34 cellular contexts compared by ENCODE assay signal in genomic region chr4:8848507-8849265, GRCh38. TPM values are rescaled to one million over a fixed set of nuclear protein-coding genes. Genes with fewer than 3 reads are reported as not detected.
DNase-seq lines count a peak whose midpoint lies in the region; ATAC-seq and TF ChIP-seq lines count a peak whose summit lies in the region.
"Had no signal": no experiment of that assay in that cellular context is flagged by ENCODE, and none has a peak within 500 bp of the region (broad histone marks: within the 10 kb centered on the region; RNA-seq: fewer than 3 reads in every experiment).

No MANE protein-coding gene starts in this region.

- H3K36me3 ChIP-seq in right atrium auricular region (no peaks in the 10 kb centered on the region), endodermal cell (ENCODE audit: control insufficient read depth, insufficient read depth, low read length) (no peaks in the 10 kb centered on the region), stomach (no peaks in the 10 kb centered on the region)
- H3K36me3 ChIP-seq: adrenal gland; BLaER1 treated with 17β-estradiol and CSF1 and Interleukin-3, amounts not matched to agents 10 nM and 100 nM; esophagus muscularis mucosa had no signal

- peaks cover 0 to 16% of the 10 kb centered on the region in 2 donors for H3K9me3 ChIP-seq in right atrium auricular region
- H3K9me3 ChIP-seq in endodermal cell (ENCODE audit: control insufficient read depth, low read length): peaks cover 3% of the 10 kb centered on the region
- H3K9me3 ChIP-seq in stomach: peaks cover 3 to 23% (median 20%) of the 10 kb centered on the region in 4 donors
- H3K9me3 ChIP-seq: adrenal gland had no signal

- no peaks in the 10 kb centered on the region for H3K27me3 ChIP-seq in right atrium auricular region
- H3K27me3 ChIP-seq in endodermal cell (ENCODE audit: control insufficient read depth, insufficient read depth, low read length, poor library complexity, severe bottlenecking): peaks cover 57% of the 10 kb centered on the region
- H3K27me3 ChIP-seq in stomach: peaks cover 3 to 98% (median 23%) of the 10 kb centered on the region in 3 donors
- H3K27me3 ChIP-seq: foreskin keratinocyte had no signal

- H3K27ac Mint-ChIP-seq in endodermal cell: no peak overlapping the region
- H3K27ac Mint-ChIP-seq: activated CD4-positive, alpha-beta T cell treated with anti-CD3 and anti-CD28 coated beads, Interleukin-2, amount 10 ng/mL, durations not matched to agents 24 days and 14 days; activated T-cell treated with anti-CD3 and anti-CD28 coated beads, Interleukin-2, amount 50 U/mL, for 72 hours; dendritic cell treated with granulocyte-macrophage colony-stimulating factor and Interleukin-4, amounts not matched to agents 40 ng/mL and 50 ng/mL, for 4 days; natural killer cell treated with Interleukin-12 subunit alpha and Interleukin-12 subunit beta and Interleukin-15 and Interleukin-18, amount 100 ng/mL, for 72 hours; stimulated activated naive CD8-positive, alpha-beta T cell treated with anti-CD3 and anti-CD28 coated beads, Interleukin-15, Interleukin-2, amounts not matched to agents 100 ng/mL and 50 ng/mL, for 24 hours had no signal

- H3K36me3 Mint-ChIP-seq in endodermal cell (ENCODE audit: low read depth): no peaks in the 10 kb centered on the region
- H3K36me3 Mint-ChIP-seq: natural killer cell treated with Interleukin-12 subunit alpha and Interleukin-12 subunit beta and Interleukin-15 and Interleukin-18, amount 100 ng/mL, for 72 hours had no signal

- 83 to 88% methylated on average over 5 to 14 of the region's 14 CpGs for WGBS in endodermal cell (ENCODE audit: insufficient coverage in 1 of 2, insufficient read length in 1 of 2), 2 experiments
- WGBS in stomach, 5 donors: 54 to 64% (median 61%) methylated on average over 12 to 14 of the region's 14 CpGs

- H3K27ac ChIP-seq in right atrium auricular region: no peak overlapping the region
- no peak overlapping the region for H3K27ac ChIP-seq in endodermal cell (ENCODE audit: low read depth, low read length)
- H3K27ac ChIP-seq in stomach: no peak overlapping the region
- H3K27ac ChIP-seq: adrenal gland; BLaER1 treated with 17β-estradiol and CSF1 and Interleukin-3, amounts not matched to agents 10 nM and 100 nM; esophagus muscularis mucosa; foreskin keratinocyte had no signal

- H3K27me3 Mint-ChIP-seq in endodermal cell (ENCODE audit: insufficient read depth): peaks cover 30% of the 10 kb centered on the region

- TF ChIP-seq CTCF in right atrium auricular region (IDR thresholded peaks at IDR 0.05): no peak
- TF ChIP-seq CTCF in endodermal cell (conservative IDR thresholded peaks at IDR 0.05): no peak
- TF ChIP-seq CTCF in stomach (IDR thresholded peaks at IDR 0.05): no peak

- H3K9ac ChIP-seq in endodermal cell (ENCODE audit: extremely low read depth, low read length, poor library complexity, severe bottlenecking): no peak overlapping the region
- H3K9ac ChIP-seq: BLaER1 treated with 17β-estradiol and CSF1 and Interleukin-3, amounts not matched to agents 10 nM and 100 nM had no signal

- no peak overlapping the region for H3K4me3 ChIP-seq in right atrium auricular region
- no peak overlapping the region for H3K4me3 ChIP-seq in endodermal cell (ENCODE audit: low read length)
- no peak overlapping the region for H3K4me3 ChIP-seq in stomach
- H3K4me3 ChIP-seq: adrenal gland; BLaER1 treated with 17β-estradiol and CSF1 and Interleukin-3, amounts not matched to agents 10 nM and 100 nM; esophagus muscularis mucosa; lung; smooth muscle cell had no signal

- H3K4me3 Mint-ChIP-seq in endodermal cell: no peak overlapping the region
- H3K4me3 Mint-ChIP-seq: activated CD4-positive, alpha-beta T cell treated with anti-CD3 and anti-CD28 coated beads, Interleukin-2, amount 10 ng/mL, durations not matched to agents 24 days and 14 days; activated T-cell treated with anti-CD3 and anti-CD28 coated beads, Interleukin-2, amount 50 U/mL, for 72 hours; central memory CD8-positive, alpha-beta T cell; dendritic cell treated with granulocyte-macrophage colony-stimulating factor and Interleukin-4, amounts not matched to agents 40 ng/mL and 50 ng/mL, for 4 days; natural killer cell treated with Interleukin-12 subunit alpha and Interleukin-12 subunit beta and Interleukin-15 and Interleukin-18, amount 100 ng/mL, for 72 hours; stimulated activated naive CD8-positive, alpha-beta T cell treated with anti-CD3 and anti-CD28 coated beads, Interleukin-15, Interleukin-2, amounts not matched to agents 100 ng/mL and 50 ng/mL, for 24 hours had no signal

- no peaks in the 10 kb centered on the region for H3K4me1 ChIP-seq in right atrium auricular region
- H3K4me1 ChIP-seq in endodermal cell (ENCODE audit: control insufficient read depth, insufficient read depth, low read length): no peaks in the 10 kb centered on the region
- peaks cover 0 to 4% (median 0%) of the 10 kb centered on the region in 4 donors for H3K4me1 ChIP-seq in stomach
- H3K4me1 ChIP-seq: adrenal gland, foreskin keratinocyte had no signal

- no peak for TF ChIP-seq POLR2A in stomach (IDR thresholded peaks at IDR 0.05)

- no peaks in the 10 kb centered on the region for H3K4me1 Mint-ChIP-seq in endodermal cell
- H3K4me1 Mint-ChIP-seq: activated CD4-positive, alpha-beta T cell treated with anti-CD3 and anti-CD28 coated beads, Interleukin-2, amount 10 ng/mL, durations not matched to agents 24 days and 14 days; central memory CD8-positive, alpha-beta T cell had no signal

- ATAC-seq in left cardiac atrium: no peak
- ATAC-seq: activated T-cell treated with anti-CD3 and anti-CD28 coated beads, Interleukin-2, amount 50 U/mL, for 72 hours; foreskin keratinocyte; natural killer cell treated with Interleukin-12 subunit alpha and Interleukin-12 subunit beta and Interleukin-15 and Interleukin-18, amount 100 ng/mL, for 72 hours had no signal

- DNase-seq in left cardiac atrium (peak; percentile 0), right atrium auricular region (ENCODE audit: low spot score) (no peak), endodermal cell (peak; percentile 23), posterior vena cava (ENCODE audit: low spot score) (peak; percentile 43), NCI-H2171 (lab: John Stamatoyannopoulos, UW) (no peak), stomach (no peak), GDM1 (lab: John Stamatoyannopoulos, UW) (no peak)
- DNase-seq: activated CD4-positive, alpha-beta T cell treated with anti-CD3 and anti-CD28 coated beads, Interleukin-2, amount 10 ng/mL, durations not matched to agents 24 days and 14 days; activated naive CD4-positive, alpha-beta T cell treated with Interleukin-2 at 50 U/mL for 16 hours; activated T-cell treated with anti-CD3 and anti-CD28 coated beads, Interleukin-2, amount 50 U/mL, for 72 hours; adrenal gland; EL; foreskin keratinocyte; MV-4-11; NCI-H1436 treated with DMSO at 0.1 percent for 48 hours; NCI-H2107; NCI-H446; NCI-H748 treated with DMSO at 0.1 percent for 48 hours; SIG-M5; stimulated activated CD4-positive, alpha-beta T cell treated with anti-CD3 and anti-CD28 coated beads, Interleukin-2, amount 100 ng/mL, for 24 hours; T-helper 9 cell had no signal

- peaks cover 2% of the 10 kb centered on the region for H3K9me3 Mint-ChIP-seq in endodermal cell
- H3K9me3 Mint-ChIP-seq: activated CD4-positive, alpha-beta T cell treated with anti-CD3 and anti-CD28 coated beads, Interleukin-2, amount 10 ng/mL, durations not matched to agents 24 days and 14 days; central memory CD8-positive, alpha-beta T cell; dendritic cell treated with granulocyte-macrophage colony-stimulating factor and Interleukin-4, amounts not matched to agents 40 ng/mL and 50 ng/mL, for 4 days; natural killer cell treated with Interleukin-12 subunit alpha and Interleukin-12 subunit beta and Interleukin-15 and Interleukin-18, amount 100 ng/mL, for 72 hours; stimulated activated naive CD8-positive, alpha-beta T cell treated with anti-CD3 and anti-CD28 coated beads, Interleukin-15, Interleukin-2, amounts not matched to agents 100 ng/mL and 50 ng/mL, for 24 hours had no signal

- intact Hi-C loops in left cardiac atrium (cut with DNase I): no loop called here
- intact Hi-C loops in posterior vena cava (cut with DNase I): no loop called here
- intact Hi-C loops in stomach (cut with DNase I; ENCODE audit: low total_unique reads): no loop called here

- no peak for TF ChIP-seq EP300 in stomach (IDR thresholded peaks at IDR 0.05)

RNA-seq across cellular contexts. Expression of gene HMX1, which starts 23.0 kb away (rescaled TPM):
- total RNA-seq in left cardiac atrium (not detected), right atrium auricular region (not detected), endodermal cell (1 to 10 TPM in 1 of 2 donors, not detected in 1; 1.2 TPM), posterior vena cava (under 1 TPM in 1 of 2 donors, not detected in 1; 0.19 TPM), stomach (under 1 TPM in 1 of 5 donors, not detected in 4; 0.37 TPM)
- 1.4 TPM for polyA plus RNA-seq in endodermal cell (2013, experiment 1 of 2)
- 0.95 TPM for polyA plus RNA-seq in endodermal cell (2013, experiment 2 of 2)
- polyA plus RNA-seq in stomach: not detected
- total RNA-seq: activated CD4-positive, alpha-beta T cell treated with anti-CD3 and anti-CD28 coated beads, Interleukin-2, amount 10 ng/mL, durations not matched to agents 24 days and 14 days; activated CD8-positive, alpha-beta memory T cell treated with anti-CD3 and anti-CD28 coated beads for 36 hours; activated T-cell treated with anti-CD3 and anti-CD28 coated beads, Interleukin-2, amount 50 U/mL, for 72 hours; adrenal gland; foreskin keratinocyte; kidney epithelial cell; LHCN-M2; lung; mucosa of gallbladder; natural killer cell treated with Interleukin-12 subunit alpha and Interleukin-12 subunit beta and Interleukin-15 and Interleukin-18, amount 100 ng/mL, for 72 hours; osteoblast; smooth muscle cell had no signal
- polyA plus RNA-seq: adrenal gland, foreskin keratinocyte, lung, smooth muscle cell had no signal

Comparison
In these comparisons a context has a peak if more than half of its experiments do, and no peak if none do; other contexts are left out.
1. DNase-seq: peak in left cardiac atrium (single experiment), endodermal cell (single experiment) and posterior vena cava (single experiment); none in right atrium auricular region (single experiment), NCI-H2171 (single experiment), stomach (single experiment) and GDM1 (single experiment).